17 cellular contexts compared by ENCODE assay signal in the genomic region with DNA sequence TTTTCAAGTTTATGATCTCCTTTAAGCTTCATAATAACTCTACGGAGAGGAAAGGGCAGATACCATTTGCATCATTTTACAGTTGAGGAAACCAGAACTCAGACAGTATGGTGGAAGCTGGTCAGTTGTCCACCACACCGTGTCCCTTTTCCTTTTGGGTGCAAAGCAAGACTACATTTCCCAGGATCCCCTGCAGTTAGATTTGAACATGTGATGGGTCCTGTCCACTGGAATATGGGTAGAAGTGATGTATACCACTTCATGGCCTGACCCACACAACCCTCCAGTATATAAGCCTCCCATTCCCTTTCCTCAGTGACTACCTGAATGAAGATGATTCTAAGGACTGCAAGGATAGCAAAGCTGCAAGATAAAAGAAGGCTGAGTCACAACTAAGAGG.
DNase-seq lines count a peak whose midpoint lies in the region; ATAC-seq, FAIRE-seq and TF ChIP-seq lines count a peak whose summit lies in the region.
"Had no signal": no experiment of that assay in that cellular context is flagged by ENCODE, and none has a peak within 500 bp of the region (broad histone marks: within the 10 kb centered on the region; RNA-seq: fewer than 3 reads in every experiment).

No MANE protein-coding gene starts in this region.

- H3K4me3 ChIP-seq in OCI-LY3 (ENCODE audit: low read length) (no peak overlapping the region), astrocyte (ENCODE audit: insufficient read depth, low read depth, low read length) (no peak overlapping the region)
- no peak overlapping the region for H3K4me3 ChIP-seq in CD8-positive, alpha-beta memory T cell (ENCODE audit: low read length)
- H3K4me3 ChIP-seq: BLaER1 treated with 17β-estradiol and CSF1 and Interleukin-3, amounts not matched to agents 10 nM and 100 nM; HAP-1 had no signal

- H3K36me3 ChIP-seq in OCI-LY3 (replicated peaks; ENCODE audit: low read depth, low read length) (no peaks in the 10 kb centered on the region), astrocyte (ENCODE audit: insufficient read depth, low read length) (no peaks in the 10 kb centered on the region)
- H3K36me3 ChIP-seq in CD8-positive, alpha-beta memory T cell (ENCODE audit: insufficient read depth, low read length) = no peaks in the 10 kb centered on the region
- H3K36me3 ChIP-seq: BLaER1 treated with 17β-estradiol and CSF1 and Interleukin-3, amounts not matched to agents 10 nM and 100 nM; HAP-1 had no signal

- H3K9me3 Mint-ChIP-seq in astrocyte (ENCODE audit: unreplicated experiment) = no peaks in the 10 kb centered on the region
- H3K9me3 Mint-ChIP-seq in CD8-positive, alpha-beta memory T cell = no peaks in the 10 kb centered on the region
- H3K9me3 Mint-ChIP-seq: CD8-positive, alpha-beta T cell had no signal

- no peaks in the 10 kb centered on the region for H3K27me3 ChIP-seq in OCI-LY3 (ENCODE audit: low read depth, low read length)
- H3K27me3 ChIP-seq in astrocyte (ENCODE audit: insufficient read depth, low read length) = no peaks in the 10 kb centered on the region
- no peaks in the 10 kb centered on the region for H3K27me3 ChIP-seq in CD8-positive, alpha-beta memory T cell (ENCODE audit: insufficient read depth, low read length, poor library complexity, severe bottlenecking)

- no peaks in the 10 kb centered on the region for H3K4me1 Mint-ChIP-seq in astrocyte (ENCODE audit: low read depth, unreplicated experiment)
- no peaks in the 10 kb centered on the region for H3K4me1 Mint-ChIP-seq in CD8-positive, alpha-beta memory T cell
- H3K4me1 Mint-ChIP-seq: B cell, IgD-negative memory B cell had no signal

- H2AFZ ChIP-seq in OCI-LY3 (ENCODE audit: low read depth, low read length) (no peak overlapping the region), astrocyte (ENCODE audit: low read depth, low read length) (no peak overlapping the region)

- no peak overlapping the region for H3K27ac Mint-ChIP-seq in astrocyte (ENCODE audit: unreplicated experiment)
- H3K27ac Mint-ChIP-seq in CD8-positive, alpha-beta memory T cell = no peak overlapping the region
- H3K27ac Mint-ChIP-seq: B cell; CD8-positive, alpha-beta T cell; IgD-negative memory B cell had no signal

- FAIRE-seq in astrocyte (lab: Jason Lieb, UNC) = peak; percentile 89
- FAIRE-seq: HepG2 had no signal

- H3K9ac ChIP-seq in OCI-LY3 (ENCODE audit: low read length) (no peak overlapping the region), astrocyte (ENCODE audit: low read length) (no peak overlapping the region)
- H3K9ac ChIP-seq: BLaER1 treated with 17β-estradiol and CSF1 and Interleukin-3, amounts not matched to agents 10 nM and 100 nM had no signal

- H3K27me3 Mint-ChIP-seq in astrocyte (ENCODE audit: low read depth, unreplicated experiment) = peaks cover under 1% of the 10 kb centered on the region
- H3K27me3 Mint-ChIP-seq in CD8-positive, alpha-beta memory T cell = peaks cover under 1 to 2% of the 10 kb centered on the region in 2 donors
- H3K27me3 Mint-ChIP-seq: B cell, IgD-negative memory B cell had no signal

- ATAC-seq in GM19452 (IDR thresholded peaks at IDR 0.05; ENCODE audit: unreplicated experiment) = no peak
- ATAC-seq: CD8-positive, alpha-beta T cell; HepG2 had no signal

- H3K4me2 ChIP-seq in OCI-LY3 (ENCODE audit: low read length) (peak overlapping the region; percentile 66), astrocyte (ENCODE audit: low read length) (no peak overlapping the region)

- TF ChIP-seq CTCF in OCI-LY3 (IDR thresholded peaks at IDR 0.05; ENCODE audit: low read depth, low read length) (no peak), astrocyte (IDR thresholded peaks at IDR 0.05; ENCODE audit: insufficient read depth, low read depth, low read length) (no peak)

- H3K4me3 Mint-ChIP-seq in astrocyte (ENCODE audit: unreplicated experiment) = no peak overlapping the region
- no peak overlapping the region for H3K4me3 Mint-ChIP-seq in CD8-positive, alpha-beta memory T cell
- H3K4me3 Mint-ChIP-seq: B cell; CD8-positive, alpha-beta T cell; IgD-negative memory B cell had no signal

- DNase-seq in NCI-H82 (lab: John Stamatoyannopoulos, UW) (peak; percentile 8), NCI-H82 treated with DMSO at 0.1 percent for 48 hours (lab: John Stamatoyannopoulos, UW; ENCODE audit: unreplicated experiment) (no peak), astrocyte (ENCODE audit: low read depth) (no peak), ureter (ENCODE audit: low spot score) (no peak)
- DNase-seq in CD8-positive, alpha-beta memory T cell = no peak
- DNase-seq: 8988T; CD8-positive, alpha-beta T cell; COR-L47; DMS79 treated with DMSO at 0.1 percent for 48 hours; GF-D8 had no signal

- H3K36me3 Mint-ChIP-seq in astrocyte (ENCODE audit: low read depth, unreplicated experiment) = no peaks in the 10 kb centered on the region
- no peaks in the 10 kb centered on the region for H3K36me3 Mint-ChIP-seq in CD8-positive, alpha-beta memory T cell
- H3K36me3 Mint-ChIP-seq: CD8-positive, alpha-beta T cell; IgD-negative memory B cell had no signal

- H3K79me2 ChIP-seq in OCI-LY3 (ENCODE audit: low read length) (no peaks in the 10 kb centered on the region), astrocyte (ENCODE audit: insufficient read depth, low read length) (no peaks in the 10 kb centered on the region)

- H4K20me1 ChIP-seq in OCI-LY3 (ENCODE audit: insufficient read depth, low read length) (no peaks in the 10 kb centered on the region), astrocyte (ENCODE audit: insufficient read depth, low read length) (no peaks in the 10 kb centered on the region)

- CTCF ChIA-PET in CD8-positive, alpha-beta memory T cell (lab: Charles Lee) = no interaction called here

- H3K9me3 ChIP-seq in OCI-LY3 (ENCODE audit: insufficient read depth, low read length) (no peaks in the 10 kb centered on the region), astrocyte (ENCODE audit: insufficient read depth, low read depth, low read length) (no peaks in the 10 kb centered on the region)
- H3K9me3 ChIP-seq in CD8-positive, alpha-beta memory T cell (ENCODE audit: low read length) = no peaks in the 10 kb centered on the region
- H3K9me3 ChIP-seq: BLaER1 treated with 17β-estradiol and CSF1 and Interleukin-3, amounts not matched to agents 10 nM and 100 nM; HAP-1 had no signal

- H3K27ac ChIP-seq in OCI-LY3 (ENCODE audit: low read length) (peak overlapping the region; percentile 90), astrocyte (ENCODE audit: low read depth, low read length) (no peak overlapping the region)
- H3K27ac ChIP-seq in CD8-positive, alpha-beta memory T cell (ENCODE audit: low read depth, low read length) = no peak overlapping the region
- H3K27ac ChIP-seq: BLaER1 treated with 17β-estradiol and CSF1 and Interleukin-3, amounts not matched to agents 10 nM and 100 nM had no signal

- POLR2A ChIA-PET in CD8-positive, alpha-beta memory T cell (lab: Charles Lee) = no interaction called here

- H3K4me1 ChIP-seq in OCI-LY3 (ENCODE audit: low read length) = peaks cover 32% of the 10 kb centered on the region
- H3K4me1 ChIP-seq in astrocyte (ENCODE audit: insufficient read depth, low read length) = no peaks in the 10 kb centered on the region
- H3K4me1 ChIP-seq in CD8-positive, alpha-beta memory T cell (ENCODE audit: insufficient read depth, low read length) = no peaks in the 10 kb centered on the region
- H3K4me1 ChIP-seq: BLaER1 treated with 17β-estradiol and CSF1 and Interleukin-3, amounts not matched to agents 10 nM and 100 nM; HAP-1 had no signal
